ENCODE assay signal across 8 cellular contexts in genomic region chr21:37565530-37566223, GRCh38.
DNase-seq lines count a peak whose midpoint lies in the region; ATAC-seq, FAIRE-seq and TF ChIP-seq lines count a peak whose summit lies in the region.

No MANE protein-coding gene starts in this region.

- H3K9ac ChIP-seq in K562 (ENCODE audit: insufficient read depth in 1 of 2, low read depth in 2 of 2, low read length in 2 of 2) (peak overlapping the region in 1 of 2 experiments; percentile 67; a peak in 2 of 4 replicates), mammary epithelial cell (ENCODE audit: insufficient read depth, low read length) (no peak overlapping the region)

- H3K4me2 ChIP-seq in K562 (ENCODE audit: insufficient read depth, low read length), result peak overlapping the region; percentile 98
- H3K4me2 ChIP-seq in mammary epithelial cell (ENCODE audit: insufficient read depth, low read depth, low read length), result no peak overlapping the region

- dilution Hi-C loops in mammary epithelial cell (cut with HindIII; ENCODE audit: low sequenced_read_pairs), result no loop called here

- in situ Hi-C loops in K562 (cut with MboI) (no loop called here), gastrocnemius medialis (cut with MboI; ENCODE audit: low sequenced_read_pairs in 4 of 4) (loop anchor here in 1 of 4 donors (25.0 kb wide), 1 partner anchor 303 kb away; the partner anchor contains the start of gene VPS26C), mammary epithelial cell (cut with MboI; ENCODE audit: low sequenced_read_pairs in 2 of 2) (no loop called here)

- ATAC-seq in K562, result peak; percentile 53
- no peak for ATAC-seq in gastrocnemius medialis

- H3K27me3 ChIP-seq in K562 (ENCODE audit: control insufficient read depth in 2 of 2, insufficient read depth in 2 of 2, low read length in 2 of 2) (no peaks in the 10 kb centered on the region), gastrocnemius medialis (no peaks in the 10 kb centered on the region), mammary epithelial cell (ENCODE audit: insufficient read depth, low read length) (no peaks in the 10 kb centered on the region)

- H3K27ac ChIP-seq in K562 (ENCODE audit: extremely low read depth, low read depth, low read length), result peak overlapping the region; percentile 29
- H3K27ac ChIP-seq in gastrocnemius medialis, result peak overlapping the region; percentile 94 to 98 (median 98)
- H3K27ac ChIP-seq in mammary epithelial cell (ENCODE audit: insufficient read depth, low read depth, low read length), result no peak overlapping the region

- BruUV-seq in K562 (replicated peaks; lab: Mats Ljungman, UMichigan), result TSS peak; percentile 56
- BruUV-seq in mammary epithelial cell (replicated peaks; lab: Mats Ljungman, UMichigan), result no TSS peak

- intact Hi-C loops in activated CD4-positive, alpha-beta T cell treated with anti-CD3 and anti-CD28 coated beads, Interleukin-2, amount 10 ng/mL, durations not matched to agents 24 days and 14 days (cut with micrococcal nuclease), result loop anchor here (2.0 kb wide), 1 partner anchor 493 kb away; the partner anchor contains the start of genes PIGP and TTC3
- intact Hi-C loops in K562 (cut with micrococcal nuclease) (loop anchor here (2.0 to 10.0 kb wide), 3 partner anchors 17 to 341 kb away; no protein-coding TSS in a partner anchor), gastrocnemius medialis (cut with DNase I; ENCODE audit: low total_unique reads) (loop anchor here (2.0 to 5.0 kb wide), 3 partner anchors 199 to 358 kb away; partner anchors contain the start of gene DYRK1A), mammary epithelial cell (cut with micrococcal nuclease) (no loop called here)

- H3K27ac Mint-ChIP-seq in activated CD4-positive, alpha-beta T cell treated with anti-CD3 and anti-CD28 coated beads, Interleukin-2, amount 10 ng/mL, durations not matched to agents 24 days and 14 days, result peak overlapping the region; percentile 100

- H3K36me3 Mint-ChIP-seq in activated CD4-positive, alpha-beta T cell treated with anti-CD3 and anti-CD28 coated beads, Interleukin-2, amount 10 ng/mL, durations not matched to agents 24 days and 14 days (ENCODE audit: low read depth), result no peaks in the 10 kb centered on the region

- H4K20me1 ChIP-seq in K562 (replicated peaks; ENCODE audit: control insufficient read depth, insufficient read depth, low read length) (no peaks in the 10 kb centered on the region), mammary epithelial cell (ENCODE audit: insufficient read depth, low read length) (no peaks in the 10 kb centered on the region)

- H3K79me2 ChIP-seq in K562 (ENCODE audit: control insufficient read depth, insufficient read depth, low read length) (peaks cover 10% of the 10 kb centered on the region), mammary epithelial cell (ENCODE audit: insufficient read depth, low read length) (no peaks in the 10 kb centered on the region)

- peak; percentile 14; the same call in 1 of the 2 replicates for TF ChIP-seq EP300 in K562 (IDR thresholded peaks at IDR 0.05; ENCODE audit: low read length)

- CTCF ChIA-PET in K562 (lab: Yijun Ruan, JAX; ENCODE audit: low intra/inter-chr PET ratio) (no interaction called here), mammary epithelial cell (lab: Charles Lee; ENCODE audit: low non-redundant PET) (no interaction called here)

- peaks cover 11% of the 10 kb centered on the region for H3K27me3 Mint-ChIP-seq in activated CD4-positive, alpha-beta T cell treated with anti-CD3 and anti-CD28 coated beads, Interleukin-2, amount 10 ng/mL, durations not matched to agents 24 days and 14 days

- TF ChIP-seq CTCF in K562 (IDR thresholded peaks at IDR 0.05 in 2 of 3, conservative IDR thresholded peaks at IDR 0.05 in 1 of 3; ENCODE audit: insufficient read depth in 2 of 3, low read depth in 1 of 3, low read length in 3 of 3) (peak in 1 of 3 experiments; percentile 40; a peak in 2 of 6 replicates), gastrocnemius medialis (IDR thresholded peaks at IDR 0.05 in 4 of 5, conservative IDR thresholded peaks at IDR 0.05 in 1 of 5) (no peak), mammary epithelial cell (conservative IDR thresholded peaks at IDR 0.05 in 1 of 2, IDR thresholded peaks at IDR 0.05 in 1 of 2; ENCODE audit: extremely low read depth in 1 of 2, insufficient read depth in 1 of 2, low read depth in 1 of 2, low read length in 2 of 2) (no peak)

- no peaks in the 10 kb centered on the region for H3K9me3 Mint-ChIP-seq in activated CD4-positive, alpha-beta T cell treated with anti-CD3 and anti-CD28 coated beads, Interleukin-2, amount 10 ng/mL, durations not matched to agents 24 days and 14 days

- 31% methylated on average over 14 of the region's 14 CpGs for WGBS in K562 (ENCODE audit: insufficient coverage, low coverage, missing lambda C conversion rate)
- WGBS in mammary epithelial cell (ENCODE audit: low coverage, missing lambda C conversion rate), result 98% methylated on average over 10 of the region's 14 CpGs

- H3K9me1 ChIP-seq in K562 (ENCODE audit: control insufficient read depth, insufficient read depth, low read length), result no peaks in the 10 kb centered on the region

- peak overlapping the region; percentile 98 for H2AFZ ChIP-seq in K562 (ENCODE audit: low read depth, low read length)
- H2AFZ ChIP-seq in mammary epithelial cell (ENCODE audit: low read depth, low read length), result no peak overlapping the region

- H3K4me3 ChIP-seq in K562 (no peak overlapping the region), gastrocnemius medialis (peak overlapping the region in 1 of 4 donors; percentile 80), mammary epithelial cell (replicated peaks in 1 of 3; ENCODE audit: insufficient read depth in 1 of 3, low read depth in 2 of 3, low read length in 3 of 3) (no peak overlapping the region)

- peak in 1 of 2 experiments; percentile 52; a peak in 3 of 4 replicates for TF ChIP-seq RAD21 in K562 (CRISPR knock-in tag; conservative IDR thresholded peaks at IDR 0.05 in 1 of 2, IDR thresholded peaks at IDR 0.05 in 1 of 2)

- H3K4me3 Mint-ChIP-seq in activated CD4-positive, alpha-beta T cell treated with anti-CD3 and anti-CD28 coated beads, Interleukin-2, amount 10 ng/mL, durations not matched to agents 24 days and 14 days, result peak overlapping the region; percentile 94

- H3K9me3 ChIP-seq in K562 (replicated peaks; ENCODE audit: control insufficient read depth, insufficient read depth, low read depth, low read length) (no peaks in the 10 kb centered on the region), gastrocnemius medialis (no peaks in the 10 kb centered on the region), mammary epithelial cell (replicated peaks; ENCODE audit: insufficient read depth, low read length) (no peaks in the 10 kb centered on the region)

- peaks cover 30 to 53% of the 10 kb centered on the region in 2 experiments for H3K4me1 ChIP-seq in K562 (replicated peaks in 1 of 2; ENCODE audit: control insufficient read depth in 2 of 2, insufficient read depth in 2 of 2, low read length in 2 of 2)
- peaks cover 43 to 44% of the 10 kb centered on the region in 2 donors for H3K4me1 ChIP-seq in gastrocnemius medialis
- H3K4me1 ChIP-seq in mammary epithelial cell (ENCODE audit: insufficient read depth, low read length), result peaks cover 14% of the 10 kb centered on the region

- H3K4me1 Mint-ChIP-seq in activated CD4-positive, alpha-beta T cell treated with anti-CD3 and anti-CD28 coated beads, Interleukin-2, amount 10 ng/mL, durations not matched to agents 24 days and 14 days, result peaks cover 23% of the 10 kb centered on the region

- peak; percentile 48 for FAIRE-seq in K562 (lab: Jason Lieb, UNC)

- TF ChIP-seq POLR2A in K562 (conservative IDR thresholded peaks at IDR 0.05) (peak; percentile 34; the same call in 1 of the 2 replicates), gastrocnemius medialis (IDR thresholded peaks at IDR 0.05) (no peak)

- POLR2A ChIA-PET in K562 (lab: Yijun Ruan, JAX), result interaction anchor here (0.6 to 2.7 kb wide), 4 partner anchors 9 to 600 kb away, joined by 3 to 28 read pairs (median 8); no protein-coding TSS in a partner anchor

- H3K36me3 ChIP-seq in K562 (ENCODE audit: control insufficient read depth, insufficient read depth, low read length) (no peaks in the 10 kb centered on the region), gastrocnemius medialis (no peaks in the 10 kb centered on the region), mammary epithelial cell (ENCODE audit: insufficient read depth, low read length) (no peaks in the 10 kb centered on the region)

- peak; percentile 55 for DNase-seq in activated CD4-positive, alpha-beta T cell treated with anti-CD3 and anti-CD28 coated beads, Interleukin-2, amount 10 ng/mL, durations not matched to agents 24 days and 14 days
- DNase-seq in activated CD4-positive, alpha-beta T cell treated with anti-CD3 and anti-CD28 coated beads for 1 hour, result no peak
- peak; percentile 89 for DNase-seq in M059J (ENCODE audit: low read depth)
- DNase-seq in K562 (ENCODE audit: extremely low read depth in 1 of 4, low spot score in 3 of 4), result peak in 1 of 4 experiments; percentile 62
- DNase-seq in gastrocnemius medialis, result no peak
- no peak for DNase-seq in mammary epithelial cell
- no peak for DNase-seq in SK-N-DZ (ENCODE audit: low spot score)
- no peak for DNase-seq in stimulated activated naive CD4-positive, alpha-beta T cell treated with Interleukin-2 at 50 U/mL for 16 hours (lab: John Stamatoyannopoulos, UW)

TF ChIP-seq in K562, 482 proteins besides CTCF, POLR2A, EP300 and RAD21 (continues in another document):
- TF ChIP-seq RCOR1 (IDR thresholded peaks at IDR 0.05; ENCODE audit: borderline replicate concordance in 1 of 2, low read depth in 2 of 2, low read length in 2 of 2) (no peak), NCOR1 (IDR thresholded peaks at IDR 0.05) (no peak), POLR2H (tag; IDR thresholded peaks at IDR 0.05; ENCODE audit: low read depth) (peak; percentile 91), ZNF639 (CRISPR knock-in tag; conservative IDR thresholded peaks at IDR 0.05 in 1 of 2, IDR thresholded peaks at IDR 0.05 in 1 of 2) (0 out of 4 replicates have a peak, but pooled peaks of 1 of the 2 experiments have one; percentile 21), NRF1 (conservative IDR thresholded peaks at IDR 0.05 in 1 of 2, IDR thresholded peaks at IDR 0.05 in 1 of 2) (peak in 1 of 2 experiments; percentile 14; a peak in 1 of 4 replicates)

Comparison
In these comparisons a context has a peak if more than half of its experiments do, and no peak if none do; other contexts are left out.
1. DNase-seq: peak in activated CD4-positive, alpha-beta T cell treated with anti-CD3 and anti-CD28 coated beads, Interleukin-2, amount 10 ng/mL, durations not matched to agents 24 days and 14 days (single experiment) and M059J (single experiment); none in activated CD4-positive, alpha-beta T cell treated with anti-CD3 and anti-CD28 coated beads for 1 hour (single experiment), gastrocnemius medialis (0 of 2), mammary epithelial cell (single experiment), SK-N-DZ (single experiment) and stimulated activated naive CD4-positive, alpha-beta T cell treated with Interleukin-2 at 50 U/mL for 16 hours (single experiment).